11 cellular contexts compared by ENCODE assay signal in genomic region chr17:31269597-31269996, GRCh38. TPM values are rescaled to one million over a fixed set of nuclear protein-coding genes. Genes with fewer than 3 reads are reported as not detected.
DNase-seq lines count a peak whose midpoint lies in the region; ATAC-seq and TF ChIP-seq lines count a peak whose summit lies in the region.
"Had no signal": no experiment of that assay in that cellular context is flagged by ENCODE, and none has a peak within 500 bp of the region (broad histone marks: within the 10 kb centered on the region; RNA-seq: fewer than 3 reads in every experiment).

No MANE protein-coding gene starts in this region.

- H3K4me1 Mint-ChIP-seq in endothelial cell (ENCODE audit: unreplicated experiment) (peaks cover 13% of the 10 kb centered on the region), mesothelial cell of epicardium (peaks cover 14% of the 10 kb centered on the region)
- H3K4me1 Mint-ChIP-seq: activated naive CD4-positive, alpha-beta T cell treated with anti-CD3 and anti-CD28 coated beads, Interleukin-2, amount 50 U/mL, for 24 hours had no signal

- peak overlapping the region; percentile 91 for H3K27ac Mint-ChIP-seq in endothelial cell (ENCODE audit: unreplicated experiment)
- H3K27ac Mint-ChIP-seq in mesothelial cell of epicardium: peak overlapping the region; percentile 93

- no peak for ATAC-seq in HG03280 (IDR thresholded peaks at IDR 0.05; ENCODE audit: unreplicated experiment)
- ATAC-seq in HG02840 (IDR thresholded peaks at IDR 0.05; ENCODE audit: low FRiP score, unreplicated experiment): no peak

- TF ChIP-seq POLR2A in erythroblast (IDR thresholded peaks at IDR 0.05; ENCODE audit: low read length): no peak

- H3K27me3 Mint-ChIP-seq in endothelial cell (ENCODE audit: unreplicated experiment): no peaks in the 10 kb centered on the region
- H3K27me3 Mint-ChIP-seq in mesothelial cell of epicardium (ENCODE audit: low read depth): no peaks in the 10 kb centered on the region
- H3K27me3 Mint-ChIP-seq: activated naive CD4-positive, alpha-beta T cell treated with anti-CD3 and anti-CD28 coated beads, Interleukin-2, amount 50 U/mL, for 24 hours had no signal

- DNase-seq in AG09319 (ENCODE audit: extremely low read depth, low read depth): peak; percentile 92
- DNase-seq in NCI-H226: peak; percentile 98
- peak; percentile 12 for DNase-seq in endothelial cell (ENCODE audit: low spot score)
- DNase-seq in mesothelial cell of epicardium (ENCODE audit: low spot score in 2 of 2, unreplicated experiment in 2 of 2): no peak
- DNase-seq in SHP77 treated with DMSO at 0.1 percent for 48 hours (lab: John Stamatoyannopoulos, UW): no peak
- no peak for DNase-seq in erythroblast (lab: John Stamatoyannopoulos, UW)
- DNase-seq: DND-41, posterior cingulate gyrus had no signal

- peaks cover 28% of the 10 kb centered on the region for H3K36me3 Mint-ChIP-seq in endothelial cell (ENCODE audit: low read depth, unreplicated experiment)
- peaks cover 52% of the 10 kb centered on the region for H3K36me3 Mint-ChIP-seq in mesothelial cell of epicardium

- TF ChIP-seq CTCF in AG09319 (IDR thresholded peaks at IDR 0.05; ENCODE audit: low read depth, low read length): no peak
- no peak for TF ChIP-seq CTCF in endothelial cell (IDR thresholded peaks at IDR 0.05; ENCODE audit: unreplicated experiment)
- no peak for TF ChIP-seq CTCF in mesothelial cell of epicardium (IDR thresholded peaks at IDR 0.05; ENCODE audit: unreplicated experiment)

- H3K9me3 Mint-ChIP-seq in endothelial cell (ENCODE audit: unreplicated experiment) (no peaks in the 10 kb centered on the region), mesothelial cell of epicardium (no peaks in the 10 kb centered on the region)
- H3K9me3 Mint-ChIP-seq: activated naive CD4-positive, alpha-beta T cell treated with anti-CD3 and anti-CD28 coated beads, Interleukin-2, amount 50 U/mL, for 24 hours had no signal

- H3K4me3 Mint-ChIP-seq in endothelial cell (ENCODE audit: unreplicated experiment): no peak overlapping the region
- no peak overlapping the region for H3K4me3 Mint-ChIP-seq in mesothelial cell of epicardium
- H3K4me3 Mint-ChIP-seq: activated naive CD4-positive, alpha-beta T cell treated with anti-CD3 and anti-CD28 coated beads, Interleukin-2, amount 50 U/mL, for 24 hours had no signal

RNA-seq across cellular contexts. Expression of gene OMG, which starts 27.4 kb away (rescaled TPM):
- total RNA-seq in endothelial cell (ENCODE audit: unreplicated experiment) (not detected), mesothelial cell of epicardium (not detected in 3 replicates)

RNA-seq across cellular contexts. Expression of gene EVI2B, which starts 44.3 kb away (rescaled TPM):
- not detected for total RNA-seq in endothelial cell (ENCODE audit: unreplicated experiment)
- total RNA-seq in mesothelial cell of epicardium: not detected in 3 replicates

RNA-seq across cellular contexts. Expression of gene EVI2A, which starts 51.8 kb away (rescaled TPM):
- total RNA-seq in endothelial cell (ENCODE audit: unreplicated experiment): not detected
- not detected in 3 replicates for total RNA-seq in mesothelial cell of epicardium

Comparison
In these comparisons a context has a peak if more than half of its experiments do, and no peak if none do; other contexts are left out.
1. DNase-seq: peak in AG09319 (single experiment), NCI-H226 (single experiment) and endothelial cell (single experiment); none in mesothelial cell of epicardium (0 of 2), SHP77 treated with DMSO at 0.1 percent for 48 hours (single experiment) and erythroblast (0 of 2).